In the genomic region with DNA sequence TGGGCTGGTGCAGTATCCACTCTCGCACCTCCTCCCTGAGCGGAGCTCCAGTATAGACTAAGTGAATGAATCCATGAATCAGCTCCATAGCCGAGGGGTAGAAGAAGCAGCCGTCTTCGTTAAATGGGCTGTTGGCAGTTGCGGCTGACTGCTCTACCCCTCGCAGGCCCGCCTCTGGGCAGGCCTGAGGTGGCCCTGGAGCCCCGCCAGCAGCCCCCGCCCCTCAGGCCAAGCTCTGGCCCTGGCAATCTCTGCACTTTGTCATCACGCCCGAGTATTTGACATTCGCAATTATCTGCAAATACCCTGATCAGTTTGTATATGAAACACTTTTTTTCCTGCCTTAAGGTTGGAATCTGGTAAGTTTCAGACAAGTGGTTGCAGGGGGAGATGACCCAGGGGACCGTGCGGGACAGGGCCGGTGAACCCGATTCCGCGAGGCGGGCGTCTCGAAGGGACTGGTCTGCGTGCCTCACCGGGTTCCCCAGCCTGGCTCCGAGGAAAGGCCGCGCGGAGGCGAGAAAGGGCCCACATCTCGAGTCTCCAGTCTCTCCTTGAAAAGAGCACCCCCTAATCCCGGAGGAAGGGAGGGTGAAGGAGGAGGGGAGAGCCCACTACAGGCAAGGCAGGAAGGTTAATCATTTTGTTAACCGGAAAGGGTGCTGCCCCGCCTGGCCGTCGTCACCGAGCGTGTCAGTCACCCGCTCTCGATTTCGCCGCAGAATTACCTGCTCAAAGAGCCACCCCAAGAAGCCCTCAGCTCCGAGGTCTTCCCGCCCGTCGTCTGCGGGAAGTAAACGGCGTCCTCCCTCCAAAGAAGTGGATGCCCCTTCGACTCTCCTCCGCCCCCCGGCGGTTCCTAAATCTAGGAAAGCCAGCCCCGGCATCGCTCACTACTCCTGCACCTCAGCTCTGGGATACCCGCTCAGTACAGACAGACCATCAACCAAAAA, we compare ENCODE assay signal across 9 cellular contexts. TPM values are rescaled to one million over a fixed set of nuclear protein-coding genes. Genes with fewer than 3 reads are reported as not detected.
DNase-seq lines count a peak whose midpoint lies in the region; ATAC-seq and TF ChIP-seq lines count a peak whose summit lies in the region.
"Had no signal": no experiment of that assay in that cellular context is flagged by ENCODE, and none has a peak within 500 bp of the region (broad histone marks: within the 10 kb centered on the region; RNA-seq: fewer than 3 reads in every experiment).

No MANE protein-coding gene starts in this region.

- H3K27ac ChIP-seq in mammary epithelial cell (ENCODE audit: insufficient read depth, low read depth, low read length) (no peak overlapping the region), breast epithelium (no peak overlapping the region)
- H3K27ac ChIP-seq: BLaER1 treated with 17β-estradiol and CSF1 and Interleukin-3, amounts not matched to agents 10 nM and 100 nM had no signal

- TF ChIP-seq POLR2A in breast epithelium (IDR thresholded peaks at IDR 0.05), result no peak

- ATAC-seq in left colon, result peak; percentile 48
- no peak for ATAC-seq in stimulated activated naive B cell treated with anti-CD40 and anti-IgM and Interleukin-4, amounts not matched to agents 10 μg/mL and 1 μg/mL and 100 μg/mL, for 72 hours (replicated peaks)
- ATAC-seq in HG03520 (IDR thresholded peaks at IDR 0.05; ENCODE audit: unreplicated experiment), result no peak
- ATAC-seq in HG03457 (IDR thresholded peaks at IDR 0.05; ENCODE audit: unreplicated experiment), result no peak
- ATAC-seq in HG02798 (IDR thresholded peaks at IDR 0.05; ENCODE audit: poor library complexity, unreplicated experiment), result no peak

- peaks cover 0 to 7% (median 0%) of the 10 kb centered on the region in 5 experiments for H3K9me3 Mint-ChIP-seq in brain
- peaks cover 3 to 4% of the 10 kb centered on the region in 2 donors for H3K9me3 Mint-ChIP-seq in stimulated activated naive B cell treated with anti-CD40 and anti-IgM and Interleukin-4, amounts not matched to agents 10 μg/mL and 1 μg/mL and 100 μg/mL, for 72 hours

- H3K9ac ChIP-seq in mammary epithelial cell (ENCODE audit: insufficient read depth, low read length), result no peak overlapping the region
- H3K9ac ChIP-seq: BLaER1 treated with 17β-estradiol and CSF1 and Interleukin-3, amounts not matched to agents 10 nM and 100 nM had no signal

- no peak for DNase-seq in mammary epithelial cell
- DNase-seq in breast epithelium (ENCODE audit: low spot score in 2 of 2), result no peak
- peak; percentile 73 to 84 for DNase-seq in left colon
- DNase-seq in stimulated activated naive B cell treated with anti-CD40 and anti-IgM and Interleukin-4, amounts not matched to agents 10 μg/mL and 1 μg/mL and 100 μg/mL, for 72 hours, result no peak

- no peaks in the 10 kb centered on the region for H3K9me3 ChIP-seq in mammary epithelial cell (replicated peaks; ENCODE audit: insufficient read depth, low read length)
- H3K9me3 ChIP-seq in breast epithelium, result no peaks in the 10 kb centered on the region

- H3K4me3 ChIP-seq in mammary epithelial cell (replicated peaks in 1 of 3; ENCODE audit: insufficient read depth in 1 of 3, low read depth in 2 of 3, low read length in 3 of 3) (no peak overlapping the region), breast epithelium (peak overlapping the region in 1 of 3 donors; percentile 43)

- intact Hi-C loops in mammary epithelial cell (cut with micrococcal nuclease), result no loop called here
- intact Hi-C loops in breast epithelium (cut with DNase I; ENCODE audit: low total_unique reads), result no loop called here
- intact Hi-C loops in left colon (cut with DNase I, micrococcal nuclease), result no loop called here

- peak overlapping the region; percentile 39 for H3K4me2 ChIP-seq in mammary epithelial cell (ENCODE audit: insufficient read depth, low read depth, low read length)
- H3K4me2 ChIP-seq: BLaER1 treated with 17β-estradiol and CSF1 and Interleukin-3, amounts not matched to agents 10 nM and 100 nM had no signal

- no peaks in the 10 kb centered on the region for H4K20me1 ChIP-seq in mammary epithelial cell (ENCODE audit: insufficient read depth, low read length)

- peak overlapping the region; percentile 67 to 77 (median 76) for H3K4me3 Mint-ChIP-seq in brain
- no peak overlapping the region for H3K4me3 Mint-ChIP-seq in stimulated activated naive B cell treated with anti-CD40 and anti-IgM and Interleukin-4, amounts not matched to agents 10 μg/mL and 1 μg/mL and 100 μg/mL, for 72 hours

- H3K4me1 Mint-ChIP-seq in brain, result peaks cover 45% of the 10 kb centered on the region
- H3K4me1 Mint-ChIP-seq in stimulated activated naive B cell treated with anti-CD40 and anti-IgM and Interleukin-4, amounts not matched to agents 10 μg/mL and 1 μg/mL and 100 μg/mL, for 72 hours, result peaks cover 3 to 30% of the 10 kb centered on the region in 2 donors

- peak overlapping the region; percentile 39 for H2AFZ ChIP-seq in mammary epithelial cell (ENCODE audit: low read depth, low read length)

- no peaks in the 10 kb centered on the region for H3K79me2 ChIP-seq in mammary epithelial cell (ENCODE audit: insufficient read depth, low read length)

- dilution Hi-C loops in mammary epithelial cell (cut with HindIII; ENCODE audit: low sequenced_read_pairs), result no loop called here

- peaks cover 78% of the 10 kb centered on the region for H3K27me3 ChIP-seq in mammary epithelial cell (ENCODE audit: insufficient read depth, low read length)
- H3K27me3 ChIP-seq in breast epithelium, result peaks cover 6 to 99% of the 10 kb centered on the region in 2 donors

- H3K27ac Mint-ChIP-seq in brain, result no peak overlapping the region
- H3K27ac Mint-ChIP-seq in stimulated activated naive B cell treated with anti-CD40 and anti-IgM and Interleukin-4, amounts not matched to agents 10 μg/mL and 1 μg/mL and 100 μg/mL, for 72 hours, result peak overlapping the region; percentile 51

- CTCF ChIA-PET in mammary epithelial cell (lab: Charles Lee; ENCODE audit: low non-redundant PET), result interaction anchor here (0.6 kb wide), 1 partner anchor 662 kb away, joined by 3 read pairs; no protein-coding TSS in a partner anchor

- H3K4me1 ChIP-seq in mammary epithelial cell (ENCODE audit: insufficient read depth, low read length) (peaks cover 2% of the 10 kb centered on the region), breast epithelium (peaks cover 0 to 3% of the 10 kb centered on the region in 2 donors)

- peaks cover 98% of the 10 kb centered on the region for H3K27me3 Mint-ChIP-seq in brain
- H3K27me3 Mint-ChIP-seq in stimulated activated naive B cell treated with anti-CD40 and anti-IgM and Interleukin-4, amounts not matched to agents 10 μg/mL and 1 μg/mL and 100 μg/mL, for 72 hours, result peaks cover 75 to 90% of the 10 kb centered on the region in 2 donors

- 15% methylated on average over 35 of the region's 55 CpGs for WGBS in mammary epithelial cell (ENCODE audit: low coverage, missing lambda C conversion rate)

- in situ Hi-C loops in mammary epithelial cell (cut with MboI; ENCODE audit: low sequenced_read_pairs in 2 of 2), result no loop called here

- BruUV-seq in mammary epithelial cell (replicated peaks; lab: Mats Ljungman, UMichigan), result no TSS peak

- no peaks in the 10 kb centered on the region for H3K36me3 Mint-ChIP-seq in brain
- peaks cover 3 to 7% of the 10 kb centered on the region in 2 donors for H3K36me3 Mint-ChIP-seq in stimulated activated naive B cell treated with anti-CD40 and anti-IgM and Interleukin-4, amounts not matched to agents 10 μg/mL and 1 μg/mL and 100 μg/mL, for 72 hours

- H3K36me3 ChIP-seq in mammary epithelial cell (ENCODE audit: insufficient read depth, low read length) (no peaks in the 10 kb centered on the region), breast epithelium (no peaks in the 10 kb centered on the region)
- H3K36me3 ChIP-seq: BLaER1 treated with 17β-estradiol and CSF1 and Interleukin-3, amounts not matched to agents 10 nM and 100 nM had no signal

- TF ChIP-seq CTCF in mammary epithelial cell (conservative IDR thresholded peaks at IDR 0.05 in 1 of 2, IDR thresholded peaks at IDR 0.05 in 1 of 2; ENCODE audit: extremely low read depth in 1 of 2, insufficient read depth in 1 of 2, low read depth in 1 of 2, low read length in 2 of 2), result no peak
- TF ChIP-seq CTCF in breast epithelium (IDR thresholded peaks at IDR 0.05), result no peak
- peak in 1 of 2 experiments; percentile 35 for TF ChIP-seq CTCF in brain (conservative IDR thresholded peaks at IDR 0.05)

RNA-seq across cellular contexts. Expression of a gene that starts 11.1 kb away (rescaled TPM):
- total RNA-seq in mammary epithelial cell (10 to 100 TPM in 1 of 2 donors, 1 to 10 TPM in 1; 7.5 to 13.7 TPM), breast epithelium (10 to 100 TPM in 1 of 3 donors, 1 to 10 TPM in 2; 2.3 to 12.2 (median 8.2) TPM), left colon (100 to 1,000 TPM; 219 to 240 TPM)
- polyA plus RNA-seq in mammary epithelial cell (1.1 TPM), brain (ENCODE audit: insufficient read depth, low read depth, low replicate concordance) (7.2 TPM)
- 1.8 TPM for polyA minus RNA-seq in mammary epithelial cell

Comparison
In these comparisons a context has a peak if more than half of its experiments do, and no peak if none do; other contexts are left out.
1. DNase-seq: peak in left colon (2 of 2); none in mammary epithelial cell (single experiment), breast epithelium (0 of 2) and stimulated activated naive B cell treated with anti-CD40 and anti-IgM and Interleukin-4, amounts not matched to agents 10 μg/mL and 1 μg/mL and 100 μg/mL, for 72 hours (single experiment).
2. H3K4me3 Mint-ChIP-seq: peak in brain (5 of 5); none in stimulated activated naive B cell treated with anti-CD40 and anti-IgM and Interleukin-4, amounts not matched to agents 10 μg/mL and 1 μg/mL and 100 μg/mL, for 72 hours (0 of 2).
3. RNA of a gene that starts 11.1 kb away (total RNA-seq): 219 to 240 TPM in left colon; 7.5 to 13.7 TPM in mammary epithelial cell and 2.3 to 12.2 TPM in breast epithelium; every median in the first group is over 10 times any median in the second.